18 cellular contexts compared by ENCODE assay signal in the genomic region with DNA sequence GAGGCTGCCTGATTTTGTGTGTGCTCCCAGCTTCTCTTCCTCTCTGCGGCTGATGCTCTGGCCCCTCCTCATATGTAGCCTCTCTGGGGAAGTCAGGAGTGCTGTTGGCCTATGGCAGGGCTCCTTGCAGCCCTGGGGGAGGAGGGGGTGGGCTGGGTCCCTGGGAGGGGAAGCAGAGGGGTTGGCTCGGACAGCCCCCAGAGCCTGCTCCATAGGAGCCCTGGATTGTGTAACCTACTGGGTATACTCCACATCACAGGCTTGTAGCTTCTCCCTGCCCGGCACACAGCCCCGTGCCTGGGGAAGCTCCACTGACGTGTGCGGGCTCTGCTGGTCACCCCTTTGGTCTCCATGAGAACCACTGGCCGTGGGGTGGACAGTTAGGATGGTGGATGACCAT.
A peak's percentile ranks its signal among the peaks of the same experiment; 100 is the strongest.
DNase-seq lines count a peak whose midpoint lies in the region; ATAC-seq and TF ChIP-seq lines count a peak whose summit lies in the region.
"Had no signal": no experiment of that assay in that cellular context is flagged by ENCODE, and none has a peak within 500 bp of the region (broad histone marks: within the 10 kb centered on the region; RNA-seq: fewer than 3 reads in every experiment).

No MANE protein-coding gene starts in this region.

- H3K27me3 ChIP-seq in right cardiac atrium (ENCODE audit: control insufficient read depth, insufficient read depth) (no peaks in the 10 kb centered on the region), right atrium auricular region (no peaks in the 10 kb centered on the region), lower lobe of right lung (ENCODE audit: low read depth) (no peaks in the 10 kb centered on the region), upper lobe of left lung (no peaks in the 10 kb centered on the region)

- 85% methylated on average over 7 of the region's 7 CpGs for WGBS in right cardiac atrium
- WGBS in upper lobe of left lung, 2 donors, result 69 to 76% methylated on average over 2 to 4 of the region's 7 CpGs

- no peaks in the 10 kb centered on the region for H3K36me3 ChIP-seq in right atrium auricular region
- no peaks in the 10 kb centered on the region for H3K36me3 ChIP-seq in SK-N-MC (ENCODE audit: insufficient read depth, low read length)
- H3K36me3 ChIP-seq in lower lobe of right lung, result no peaks in the 10 kb centered on the region
- H3K36me3 ChIP-seq in upper lobe of left lung, result no peaks in the 10 kb centered on the region

- no peak overlapping the region for H3K9ac ChIP-seq in SK-N-MC (ENCODE audit: insufficient read length)

- no peak for TF ChIP-seq EP300 in upper lobe of left lung (IDR thresholded peaks at IDR 0.05)

- H3K4me1 ChIP-seq in right cardiac atrium (ENCODE audit: control insufficient read depth, insufficient read depth, low read length) (no peaks in the 10 kb centered on the region), right atrium auricular region (peaks cover 0 to 28% of the 10 kb centered on the region in 2 donors), lower lobe of right lung (peaks cover 45% of the 10 kb centered on the region), upper lobe of left lung (peaks cover 39 to 64% (median 56%) of the 10 kb centered on the region in 4 donors)

- ATAC-seq in right cardiac atrium, result no peak
- ATAC-seq in lower lobe of right lung, result no peak
- no peak for ATAC-seq in upper lobe of left lung (ENCODE audit: low FRiP score in 2 of 2)
- ATAC-seq: CD8-positive, alpha-beta T cell had no signal

- H3K9me3 ChIP-seq in right cardiac atrium (ENCODE audit: control insufficient read depth, low read length) (no peaks in the 10 kb centered on the region), right atrium auricular region (no peaks in the 10 kb centered on the region), SK-N-MC (ENCODE audit: low read depth, low read length) (no peaks in the 10 kb centered on the region), lower lobe of right lung (no peaks in the 10 kb centered on the region), upper lobe of left lung (no peaks in the 10 kb centered on the region)

- DNase-seq in right cardiac atrium, result peak in 2 of 3 donors; percentile 59 to 61
- no peak for DNase-seq in right atrium auricular region (ENCODE audit: low spot score)
- no peak for DNase-seq in SK-N-MC (ENCODE audit: low read depth, low spot score)
- no peak for DNase-seq in lower lobe of right lung
- DNase-seq in upper lobe of left lung, result no peak
- no peak for DNase-seq in NCI-H2196 (lab: John Stamatoyannopoulos, UW; ENCODE audit: unreplicated experiment)
- DNase-seq in NCI-H187 (lab: John Stamatoyannopoulos, UW), result no peak
- no peak for DNase-seq in activated CD8-positive, alpha-beta memory T cell treated with anti-CD3 and anti-CD28 coated beads, Interleukin-2, amount 50 U/mL, for 48 hours
- DNase-seq: 8988T; AML-193; CD8-positive, alpha-beta T cell; COR-L47; DMS153; DMS79 treated with DMSO at 0.1 percent for 48 hours; EL; GOT3; H9 had no signal

- TF ChIP-seq POLR2A in upper lobe of left lung (IDR thresholded peaks at IDR 0.05), result no peak

- TF ChIP-seq CTCF in right atrium auricular region (IDR thresholded peaks at IDR 0.05) (no peak), lower lobe of right lung (IDR thresholded peaks at IDR 0.05) (no peak), upper lobe of left lung (IDR thresholded peaks at IDR 0.05) (no peak)

- H3K4me3 ChIP-seq in right cardiac atrium (ENCODE audit: low read length) (no peak overlapping the region), right atrium auricular region (no peak overlapping the region), SK-N-MC (no peak overlapping the region; the same call in 1 of the 2 replicates), lower lobe of right lung (no peak overlapping the region), upper lobe of left lung (no peak overlapping the region)

- intact Hi-C loops in right cardiac atrium (cut with DNase I), result no loop called here
- intact Hi-C loops in lower lobe of right lung (cut with DNase I), result no loop called here

- no peak overlapping the region for H3K27ac ChIP-seq in right cardiac atrium (ENCODE audit: low read length)
- no peak overlapping the region for H3K27ac ChIP-seq in right atrium auricular region
- H3K27ac ChIP-seq in SK-N-MC, result peak overlapping the region; percentile 87
- peak overlapping the region; percentile 39 for H3K27ac ChIP-seq in lower lobe of right lung
- peak overlapping the region; percentile 40 to 90 (median 73) for H3K27ac ChIP-seq in upper lobe of left lung
- H3K27ac ChIP-seq: C4-2B had no signal

Comparison
In these comparisons a context has a peak if more than half of its experiments do, and no peak if none do; other contexts are left out.
1. DNase-seq: peak in right cardiac atrium (2 of 3); none in right atrium auricular region (single experiment), SK-N-MC (single experiment), lower lobe of right lung (single experiment), upper lobe of left lung (0 of 2), NCI-H2196 (single experiment), NCI-H187 (0 of 2) and activated CD8-positive, alpha-beta memory T cell treated with anti-CD3 and anti-CD28 coated beads, Interleukin-2, amount 50 U/mL, for 48 hours (single experiment).
2. H3K27ac ChIP-seq: peak in SK-N-MC (single experiment), lower lobe of right lung (single experiment) and upper lobe of left lung (4 of 4); none in right cardiac atrium (single experiment) and right atrium auricular region (0 of 2).